Comparison of ENCODE assay signal across 1 cellular context in genomic region chr3:20064387-20064786, GRCh38.
TF ChIP-seq lines count a peak whose summit lies in the region.

No MANE protein-coding gene starts in this region.

TF ChIP-seq in A549, 52 proteins besides CTCF, POLR2A, EP300 and RAD21:
- TF ChIP-seq POLR2AphosphoS2 (conservative IDR thresholded peaks at IDR 0.05; ENCODE audit: low read length) = no peak
- TF ChIP-seq TP53 (CRISPR knock-in tag; IDR thresholded peaks at IDR 0.05) = no peak
- no peak for TF ChIP-seq FOXS1 (CRISPR knock-in tag; IDR thresholded peaks at IDR 0.05)
- TF ChIP-seq ZSCAN20 (CRISPR knock-in tag; IDR thresholded peaks at IDR 0.05) = no peak
- TF ChIP-seq MAX (IDR thresholded peaks at IDR 0.05) = no peak
- no peak for TF ChIP-seq REST (IDR thresholded peaks at IDR 0.05)
- TF ChIP-seq CEBPB (IDR thresholded peaks at IDR 0.05) = no peak
- no peak for TF ChIP-seq MAZ (IDR thresholded peaks at IDR 0.05; ENCODE audit: borderline replicate concordance, low read depth, low read length)
